ENCODE assay signal across 16 cellular contexts in genomic region chr17:17798010-17798556, GRCh38. TPM values are rescaled to one million over a fixed set of nuclear protein-coding genes. Genes with fewer than 3 reads are reported as not detected.
A peak's percentile ranks its signal among the peaks of the same experiment; 100 is the strongest.
DNase-seq lines count a peak whose midpoint lies in the region; ATAC-seq and TF ChIP-seq lines count a peak whose summit lies in the region.
"Had no signal": no experiment of that assay in that cellular context is flagged by ENCODE, and none has a peak within 500 bp of the region (broad histone marks: within the 10 kb centered on the region; RNA-seq: fewer than 3 reads in every experiment).

No MANE protein-coding gene starts in this region.

- H3K27ac ChIP-seq in BLaER1 = 0 out of 2 replicates have a peak overlapping the region, but pooled peaks have one; percentile 18
- H3K27ac ChIP-seq: C4-2B had no signal

- no peak overlapping the region for H3K9ac ChIP-seq in BLaER1

- H3K36me3 Mint-ChIP-seq in activated naive CD8-positive, alpha-beta T cell treated with anti-CD3 and anti-CD28 coated beads, Interleukin-2, amount 10 ng/mL, durations not matched to agents 7 days and 5 days = peaks cover 5% of the 10 kb centered on the region
- peaks cover 9% of the 10 kb centered on the region for H3K36me3 Mint-ChIP-seq in activated naive CD8-positive, alpha-beta T cell treated with anti-CD3 and anti-CD28 coated beads, Interleukin-2, amount 50 U/mL, for 24 hours (ENCODE audit: low read depth)
- peaks cover 27% of the 10 kb centered on the region for H3K36me3 Mint-ChIP-seq in nephron progenitor cell (ENCODE audit: low read depth)
- H3K36me3 Mint-ChIP-seq in activated naive CD4-positive, alpha-beta T cell treated with anti-CD3 and anti-CD28 coated beads, Interleukin-2, amount 10 ng/mL, durations not matched to agents 7 days and 5 days = peaks cover 9% of the 10 kb centered on the region

- H4K20me1 ChIP-seq in BLaER1 = peaks cover 94% of the 10 kb centered on the region

- DNase-seq in activated naive CD8-positive, alpha-beta T cell treated with anti-CD3 and anti-CD28 coated beads, Interleukin-2, amount 10 ng/mL, durations not matched to agents 7 days and 5 days = no peak
- DNase-seq in activated naive CD8-positive, alpha-beta T cell treated with anti-CD3 and anti-CD28 coated beads, Interleukin-2, amount 50 U/mL, for 24 hours = no peak
- no peak for DNase-seq in nephron progenitor cell
- DNase-seq in posterior cingulate gyrus = no peak
- DNase-seq in activated naive CD4-positive, alpha-beta T cell treated with anti-CD3 and anti-CD28 coated beads, Interleukin-2, amount 10 ng/mL, durations not matched to agents 7 days and 5 days = no peak
- DNase-seq: Caco-2; CD4-positive, alpha-beta T cell; DMS153; DMS79; GDM1 had no signal

- TF ChIP-seq CTCF in nephron progenitor cell (IDR thresholded peaks at IDR 0.05) = no peak

- POLR2A ChIA-PET in activated naive CD8-positive, alpha-beta T cell treated with anti-CD3 and anti-CD28 coated beads, Interleukin-2, amount 10 ng/mL, durations not matched to agents 7 days and 5 days (lab: Charles Lee) = interaction anchor here (0.6 kb wide), 1 partner anchor 170 kb away, joined by 3 read pairs; no protein-coding TSS in a partner anchor

- peaks cover 74% of the 10 kb centered on the region for H3K4me1 ChIP-seq in BLaER1
- H3K4me1 ChIP-seq: Caco-2, HAP-1 had no signal

- no peaks in the 10 kb centered on the region for H3K27me3 Mint-ChIP-seq in activated naive CD8-positive, alpha-beta T cell treated with anti-CD3 and anti-CD28 coated beads, Interleukin-2, amount 10 ng/mL, durations not matched to agents 7 days and 5 days
- H3K27me3 Mint-ChIP-seq in activated naive CD8-positive, alpha-beta T cell treated with anti-CD3 and anti-CD28 coated beads, Interleukin-2, amount 50 U/mL, for 24 hours = no peaks in the 10 kb centered on the region
- H3K27me3 Mint-ChIP-seq in nephron progenitor cell (ENCODE audit: low read depth, poor library complexity) = no peaks in the 10 kb centered on the region
- H3K27me3 Mint-ChIP-seq in activated naive CD4-positive, alpha-beta T cell treated with anti-CD3 and anti-CD28 coated beads, Interleukin-2, amount 10 ng/mL, durations not matched to agents 7 days and 5 days = no peaks in the 10 kb centered on the region
- H3K27me3 Mint-ChIP-seq: B cell; CD4-positive, alpha-beta T cell had no signal

- peaks cover 6% of the 10 kb centered on the region for H3K4me1 Mint-ChIP-seq in activated naive CD8-positive, alpha-beta T cell treated with anti-CD3 and anti-CD28 coated beads, Interleukin-2, amount 10 ng/mL, durations not matched to agents 7 days and 5 days
- H3K4me1 Mint-ChIP-seq in activated naive CD8-positive, alpha-beta T cell treated with anti-CD3 and anti-CD28 coated beads, Interleukin-2, amount 50 U/mL, for 24 hours = peaks cover 8% of the 10 kb centered on the region
- peaks cover 29% of the 10 kb centered on the region for H3K4me1 Mint-ChIP-seq in nephron progenitor cell
- peaks cover 11% of the 10 kb centered on the region for H3K4me1 Mint-ChIP-seq in activated naive CD4-positive, alpha-beta T cell treated with anti-CD3 and anti-CD28 coated beads, Interleukin-2, amount 10 ng/mL, durations not matched to agents 7 days and 5 days

- peak overlapping the region; percentile 4 for H3K27ac Mint-ChIP-seq in activated naive CD8-positive, alpha-beta T cell treated with anti-CD3 and anti-CD28 coated beads, Interleukin-2, amount 10 ng/mL, durations not matched to agents 7 days and 5 days
- H3K27ac Mint-ChIP-seq in activated naive CD8-positive, alpha-beta T cell treated with anti-CD3 and anti-CD28 coated beads, Interleukin-2, amount 50 U/mL, for 24 hours = no peak overlapping the region
- H3K27ac Mint-ChIP-seq in nephron progenitor cell = peak overlapping the region; percentile 85
- H3K27ac Mint-ChIP-seq in activated naive CD4-positive, alpha-beta T cell treated with anti-CD3 and anti-CD28 coated beads, Interleukin-2, amount 10 ng/mL, durations not matched to agents 7 days and 5 days = no peak overlapping the region
- H3K27ac Mint-ChIP-seq: B cell; CD4-positive, alpha-beta T cell had no signal

- H3K9me3 ChIP-seq in BLaER1 = no peaks in the 10 kb centered on the region
- H3K9me3 ChIP-seq: Caco-2, HAP-1 had no signal

- intact Hi-C loops in posterior cingulate gyrus (cut with DNase I) = no loop called here

- H3K4me3 ChIP-seq in BLaER1 = no peak overlapping the region; the same call in 1 of the 2 replicates
- H3K4me3 ChIP-seq: HAP-1 had no signal

- no peaks in the 10 kb centered on the region for H3K27me3 ChIP-seq in BLaER1

- ATAC-seq in activated naive CD8-positive, alpha-beta T cell treated with anti-CD3 and anti-CD28 coated beads, Interleukin-2, amount 10 ng/mL, durations not matched to agents 7 days and 5 days (ENCODE audit: low read depth) = no peak
- no peak for ATAC-seq in activated naive CD8-positive, alpha-beta T cell treated with anti-CD3 and anti-CD28 coated beads, Interleukin-2, amount 50 U/mL, for 24 hours
- ATAC-seq in GM18873 (IDR thresholded peaks at IDR 0.05; ENCODE audit: low FRiP score, unreplicated experiment) = no peak

- CTCF ChIA-PET in activated naive CD4-positive, alpha-beta T cell treated with anti-CD3 and anti-CD28 coated beads, Interleukin-2, amount 10 ng/mL, durations not matched to agents 7 days and 5 days (lab: Charles Lee) = no interaction called here

- H3K4me3 Mint-ChIP-seq in activated naive CD8-positive, alpha-beta T cell treated with anti-CD3 and anti-CD28 coated beads, Interleukin-2, amount 10 ng/mL, durations not matched to agents 7 days and 5 days = no peak overlapping the region
- H3K4me3 Mint-ChIP-seq in activated naive CD8-positive, alpha-beta T cell treated with anti-CD3 and anti-CD28 coated beads, Interleukin-2, amount 50 U/mL, for 24 hours = no peak overlapping the region
- no peak overlapping the region for H3K4me3 Mint-ChIP-seq in nephron progenitor cell
- no peak overlapping the region for H3K4me3 Mint-ChIP-seq in activated naive CD4-positive, alpha-beta T cell treated with anti-CD3 and anti-CD28 coated beads, Interleukin-2, amount 10 ng/mL, durations not matched to agents 7 days and 5 days
- H3K4me3 Mint-ChIP-seq: B cell; CD4-positive, alpha-beta T cell had no signal

- no peaks in the 10 kb centered on the region for H3K9me3 Mint-ChIP-seq in activated naive CD8-positive, alpha-beta T cell treated with anti-CD3 and anti-CD28 coated beads, Interleukin-2, amount 10 ng/mL, durations not matched to agents 7 days and 5 days
- no peaks in the 10 kb centered on the region for H3K9me3 Mint-ChIP-seq in activated naive CD8-positive, alpha-beta T cell treated with anti-CD3 and anti-CD28 coated beads, Interleukin-2, amount 50 U/mL, for 24 hours
- H3K9me3 Mint-ChIP-seq in nephron progenitor cell = no peaks in the 10 kb centered on the region
- H3K9me3 Mint-ChIP-seq in activated naive CD4-positive, alpha-beta T cell treated with anti-CD3 and anti-CD28 coated beads, Interleukin-2, amount 10 ng/mL, durations not matched to agents 7 days and 5 days = no peaks in the 10 kb centered on the region
- H3K9me3 Mint-ChIP-seq: CD4-positive, alpha-beta T cell had no signal

- H3K4me2 ChIP-seq in BLaER1 = peak overlapping the region; percentile 80

- H3K36me3 ChIP-seq in BLaER1 = peaks cover 94% of the 10 kb centered on the region

TF ChIP-seq in PFSK-1, 5 proteins besides CTCF, POLR2A, EP300 and RAD21:
- TF ChIP-seq SIN3A (IDR thresholded peaks at IDR 0.05; ENCODE audit: borderline replicate concordance, insufficient read depth, low read length) = no peak
- peak; percentile 8 for TF ChIP-seq FOXP2 (optimal IDR thresholded peaks at IDR 0.05; ENCODE audit: borderline replicate concordance, extremely low read depth, extremely low read length, insufficient read depth)

RNA-seq across cellular contexts. Expression of gene SREBF1, which starts 38.7 kb away (rescaled TPM):
- total RNA-seq in activated naive CD8-positive, alpha-beta T cell treated with anti-CD3 and anti-CD28 coated beads, Interleukin-2, amount 10 ng/mL, durations not matched to agents 7 days and 5 days = 100 to 1,000 TPM; 218 to 229 TPM
- 241 TPM for polyA plus RNA-seq in PFSK-1 (2012; ENCODE audit: insufficient read length, low read depth)

Comparison
In these comparisons a context has a peak if more than half of its experiments do, and no peak if none do; other contexts are left out.
1. H3K27ac Mint-ChIP-seq: peak in activated naive CD8-positive, alpha-beta T cell treated with anti-CD3 and anti-CD28 coated beads, Interleukin-2, amount 10 ng/mL, durations not matched to agents 7 days and 5 days (single experiment) and nephron progenitor cell (single experiment); none in activated naive CD8-positive, alpha-beta T cell treated with anti-CD3 and anti-CD28 coated beads, Interleukin-2, amount 50 U/mL, for 24 hours (single experiment) and activated naive CD4-positive, alpha-beta T cell treated with anti-CD3 and anti-CD28 coated beads, Interleukin-2, amount 10 ng/mL, durations not matched to agents 7 days and 5 days (single experiment).